10 cellular contexts compared by ENCODE assay signal in the genomic region with DNA sequence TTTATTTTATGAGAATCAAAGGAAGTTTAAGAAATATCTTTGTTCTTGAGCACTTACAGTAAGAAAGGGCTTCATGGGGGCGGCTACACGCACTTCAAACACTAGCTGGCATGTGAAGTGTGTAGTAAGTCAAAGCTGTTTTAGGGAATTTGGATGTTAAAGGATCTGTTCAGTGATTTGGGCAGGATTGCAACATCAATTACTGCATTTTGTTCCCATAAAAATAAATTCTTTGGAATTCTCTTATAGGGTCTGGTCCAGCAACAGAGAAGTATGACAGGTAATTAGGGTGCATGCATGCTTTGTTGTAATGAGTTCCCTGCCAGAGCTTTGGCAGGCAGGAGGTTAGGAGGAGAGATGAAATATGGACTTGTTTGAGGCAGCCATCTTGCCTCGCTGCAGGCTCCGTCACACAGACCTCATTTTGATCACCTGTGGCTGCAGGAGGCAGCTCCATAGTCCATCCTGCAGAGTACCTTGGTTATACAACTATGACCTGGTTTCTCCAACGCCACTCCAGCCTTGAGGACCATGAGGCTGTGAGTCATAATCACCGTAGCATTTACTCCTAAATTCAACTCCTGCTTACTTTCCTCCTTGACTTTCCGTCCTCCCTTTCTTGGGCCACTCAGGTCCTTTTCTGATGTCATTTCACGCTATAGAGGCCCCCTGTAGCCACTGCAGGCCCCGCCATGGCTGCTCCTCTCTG. TPM values are rescaled to one million over a fixed set of nuclear protein-coding genes. Genes with fewer than 3 reads are reported as not detected.
A peak's percentile ranks its signal among the peaks of the same experiment; 100 is the strongest.
DNase-seq lines count a peak whose midpoint lies in the region; ATAC-seq and TF ChIP-seq lines count a peak whose summit lies in the region.
"Had no signal": no experiment of that assay in that cellular context is flagged by ENCODE, and none has a peak within 500 bp of the region (broad histone marks: within the 10 kb centered on the region; RNA-seq: fewer than 3 reads in every experiment).

No MANE protein-coding gene starts in this region.

- peak overlapping the region in 4 of 5 experiments; percentile 14 to 77 (median 75) for H3K4me3 Mint-ChIP-seq in brain

- H3K36me3 Mint-ChIP-seq in brain, result no peaks in the 10 kb centered on the region
- H3K36me3 Mint-ChIP-seq: CD8-positive, alpha-beta T cell had no signal

- no peak for DNase-seq in heart left ventricle
- no peak for DNase-seq in Right ventricle myocardium inferior (ENCODE audit: missing footprints)
- no peak for DNase-seq in vagina (ENCODE audit: extremely low spot score in 2 of 2)
- DNase-seq in activated effector memory CD4-positive, alpha-beta T cell treated with Interleukin-2 at 50 U/mL for 16 hours, result no peak
- no peak for DNase-seq in NOMO-1 treated with DMSO at 0.1 percent for 48 hours (lab: John Stamatoyannopoulos, UW; ENCODE audit: unreplicated experiment)
- no peak for DNase-seq in D341Med (ENCODE audit: low spot score)
- DNase-seq: CD8-positive, alpha-beta T cell had no signal

- no peaks in the 10 kb centered on the region for H3K36me3 ChIP-seq in heart left ventricle
- H3K36me3 ChIP-seq in muscle layer of colon (ENCODE audit: insufficient read depth, low read length), result no peaks in the 10 kb centered on the region
- no peaks in the 10 kb centered on the region for H3K36me3 ChIP-seq in vagina

- H3K27me3 ChIP-seq in heart left ventricle (no peaks in the 10 kb centered on the region), muscle layer of colon (ENCODE audit: control insufficient read depth in 1 of 2, insufficient read depth in 2 of 2, low read length in 2 of 2) (no peaks in the 10 kb centered on the region), vagina (no peaks in the 10 kb centered on the region)

- H3K9me3 Mint-ChIP-seq in brain, result no peaks in the 10 kb centered on the region
- H3K9me3 Mint-ChIP-seq: CD8-positive, alpha-beta T cell; memory B cell had no signal

- H3K4me1 ChIP-seq in heart left ventricle (peaks cover 0 to 61% (median 44%) of the 10 kb centered on the region in 12 donors), muscle layer of colon (ENCODE audit: insufficient read depth, low read length) (peaks cover 44% of the 10 kb centered on the region), vagina (peaks cover 51% of the 10 kb centered on the region)

- TF ChIP-seq CTCF in heart left ventricle (IDR thresholded peaks at IDR 0.05), result no peak
- TF ChIP-seq CTCF in brain (conservative IDR thresholded peaks at IDR 0.05), result no peak
- no peak for TF ChIP-seq CTCF in vagina (IDR thresholded peaks at IDR 0.05)

- no peak overlapping the region for H3K9ac ChIP-seq in muscle layer of colon (ENCODE audit: low read length)

- peak overlapping the region; percentile 61 to 94 (median 86) for H3K27ac ChIP-seq in heart left ventricle
- H3K27ac ChIP-seq in muscle layer of colon (ENCODE audit: low read depth, low read length), result peak overlapping the region; percentile 39
- peak overlapping the region; percentile 71 for H3K27ac ChIP-seq in vagina

- peaks cover 53% of the 10 kb centered on the region for H3K4me1 Mint-ChIP-seq in brain

- peak overlapping the region in 3 of 5 experiments; percentile 80 to 95 (median 94) for H3K27ac Mint-ChIP-seq in brain

- H3K27me3 Mint-ChIP-seq in brain, result no peaks in the 10 kb centered on the region
- H3K27me3 Mint-ChIP-seq: memory B cell had no signal

- ATAC-seq in heart left ventricle (peak in 1 of 4 donors; percentile 49), Right ventricle myocardium inferior (no peak)
- ATAC-seq: CD8-positive, alpha-beta T cell had no signal

- H3K9me3 ChIP-seq in heart left ventricle (peaks cover 0 to 5% (median 0%) of the 10 kb centered on the region in 12 donors), muscle layer of colon (ENCODE audit: low read length) (no peaks in the 10 kb centered on the region), vagina (no peaks in the 10 kb centered on the region)

- H3K4me3 ChIP-seq in heart left ventricle (peak overlapping the region in 2 of 12 donors; percentile 30 to 33), muscle layer of colon (ENCODE audit: low read depth in 1 of 2, low read length in 2 of 2) (no peak overlapping the region), vagina (no peak overlapping the region)

- no peak for TF ChIP-seq POLR2A in heart left ventricle (IDR thresholded peaks at IDR 0.05)
- TF ChIP-seq POLR2A in vagina (IDR thresholded peaks at IDR 0.05), result no peak

- intact Hi-C loops in heart left ventricle (cut with DNase I) (loop anchor here in 4 of 10 donors (2.0 to 5.0 kb wide), 2 partner anchors 26 to 40 kb away; partner anchors contain the start of gene EML4 (in 1 of the 4)), Right ventricle myocardium inferior (cut with DNase I) (no loop called here), vagina (cut with DNase I) (no loop called here)

- WGBS in heart left ventricle, 4 donors, result 69 to 80% (median 73%) methylated on average over 9 of the region's 9 CpGs

RNA-seq across cellular contexts. Expression of gene EML4, which starts 26.5 kb away (rescaled TPM):
- total RNA-seq in heart left ventricle, result 10 to 100 TPM in 2 of 9 donors, 1 to 10 TPM in 7; 3.5 to 32.8 (median 5.7) TPM
- 1 to 10 TPM; 2.3 to 3.7 TPM for polyA plus RNA-seq in heart left ventricle
- total RNA-seq in Right ventricle myocardium inferior, result 5.6 TPM
- 10.7 TPM for polyA plus RNA-seq in brain (ENCODE audit: insufficient read depth, low read depth, low replicate concordance)
- 26.0 TPM for total RNA-seq in vagina
